ENCODE assay signal across 17 cellular contexts in the genomic region with DNA sequence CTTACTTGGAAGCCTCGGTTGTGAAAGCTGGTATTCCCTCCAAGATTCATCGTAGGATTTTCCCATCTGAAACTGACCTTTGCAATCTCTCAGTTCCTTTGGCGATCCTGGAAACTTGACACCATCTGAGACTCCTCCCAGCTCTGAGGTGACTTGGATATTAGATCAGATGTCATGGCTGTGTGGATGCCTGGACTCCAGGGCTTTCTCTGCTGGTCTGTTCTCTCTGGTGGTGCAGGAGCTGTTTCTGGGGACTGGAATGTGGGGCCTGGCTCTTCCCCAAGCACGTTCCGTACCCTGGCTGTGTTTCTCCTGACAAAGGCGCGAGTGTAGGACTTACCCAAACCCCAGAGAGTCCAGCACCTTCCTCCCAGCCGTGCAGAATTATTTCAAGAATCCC.
A peak's percentile ranks its signal among the peaks of the same experiment; 100 is the strongest.
DNase-seq lines count a peak whose midpoint lies in the region; ATAC-seq and TF ChIP-seq lines count a peak whose summit lies in the region.
"Had no signal": no experiment of that assay in that cellular context is flagged by ENCODE, and none has a peak within 500 bp of the region (broad histone marks: within the 10 kb centered on the region; RNA-seq: fewer than 3 reads in every experiment).

No MANE protein-coding gene starts in this region.

- no peaks in the 10 kb centered on the region for H3K79me2 ChIP-seq in H9 (ENCODE audit: insufficient read depth, low read length)

- peak overlapping the region in 1 of 3 experiments; percentile 74; a peak in 1 of 7 replicates for H3K27ac Mint-ChIP-seq in H9
- H3K27ac Mint-ChIP-seq in progenitor cell of endocrine pancreas = peak overlapping the region; percentile 5
- H3K27ac Mint-ChIP-seq in activated T-cell treated with anti-CD3 and anti-CD28 coated beads, Interleukin-2, amount 50 U/mL, for 24 hours = no peak overlapping the region
- H3K27ac Mint-ChIP-seq: activated T-helper 17 cell treated with anti-CD3 and anti-CD28 coated beads, Interleukin-2, amount 50 U/mL, for 72 hours had no signal

- H2BK20ac ChIP-seq in H9 (ENCODE audit: low read depth, low read length, poor library complexity, severe bottlenecking) = no peak overlapping the region

- no peaks in the 10 kb centered on the region for H3K27me3 Mint-ChIP-seq in H9 (ENCODE audit: low read depth)
- H3K27me3 Mint-ChIP-seq in progenitor cell of endocrine pancreas = no peaks in the 10 kb centered on the region
- no peaks in the 10 kb centered on the region for H3K27me3 Mint-ChIP-seq in activated T-cell treated with anti-CD3 and anti-CD28 coated beads, Interleukin-2, amount 50 U/mL, for 24 hours
- H3K27me3 Mint-ChIP-seq: activated T-helper 17 cell treated with anti-CD3 and anti-CD28 coated beads, Interleukin-2, amount 50 U/mL, for 72 hours had no signal

- intact Hi-C loops in left ventricle myocardium inferior (cut with micrococcal nuclease) = no loop called here

- H3T11ph ChIP-seq in H9 (ENCODE audit: low read length) = no peak overlapping the region

- no peak overlapping the region for H4K8ac ChIP-seq in H9 (replicated peaks; ENCODE audit: insufficient read length, low read depth, low read length)

- H3K14ac ChIP-seq in H9 (ENCODE audit: insufficient read depth, low read length) = no peak overlapping the region

- H3K36me3 Mint-ChIP-seq in H9 (ENCODE audit: insufficient read depth in 1 of 3, low read depth in 3 of 3) = no peaks in the 10 kb centered on the region
- H3K36me3 Mint-ChIP-seq in progenitor cell of endocrine pancreas (ENCODE audit: insufficient read depth) = no peaks in the 10 kb centered on the region
- H3K36me3 Mint-ChIP-seq in activated T-cell treated with anti-CD3 and anti-CD28 coated beads, Interleukin-2, amount 50 U/mL, for 24 hours (ENCODE audit: low read depth) = no peaks in the 10 kb centered on the region

- H2AFZ ChIP-seq in H9 (ENCODE audit: low read length) = peak overlapping the region; percentile 88

- H3K4me1 ChIP-seq in H9 (ENCODE audit: insufficient read depth, low read length) = no peaks in the 10 kb centered on the region; the same call in 1 of the 2 replicates
- no peaks in the 10 kb centered on the region for H3K4me1 ChIP-seq in left ventricle myocardium inferior
- H3K4me1 ChIP-seq: BLaER1, uterus had no signal

- peak overlapping the region; percentile 38 for H3K4me2 ChIP-seq in H9 (ENCODE audit: insufficient read depth, insufficient read length, low read length)
- H3K4me2 ChIP-seq: BLaER1 had no signal

- no peak overlapping the region for H4K5ac ChIP-seq in H9 (ENCODE audit: insufficient read length, low read depth, low read length)

- no peak for ATAC-seq in GM21381 (IDR thresholded peaks at IDR 0.05; ENCODE audit: unreplicated experiment)
- ATAC-seq: activated T-helper 17 cell treated with anti-CD3 and anti-CD28 coated beads, Interleukin-2, amount 50 U/mL, for 72 hours had no signal

- H2AK5ac ChIP-seq in H9 (ENCODE audit: insufficient read length, low read length) = no peak overlapping the region

- no peaks in the 10 kb centered on the region for H4K20me1 ChIP-seq in H9 (ENCODE audit: control insufficient read depth, insufficient read depth, insufficient read length)
- H4K20me1 ChIP-seq: BLaER1 had no signal

- H2BK120ac ChIP-seq in H9 (ENCODE audit: low read depth, low read length, poor library complexity, severe bottlenecking) = no peak overlapping the region

- peak; percentile 58 for DNase-seq in H9
- peak; percentile 9 for DNase-seq in SW480 (ENCODE audit: low spot score)
- no peak for DNase-seq in left ventricle myocardium inferior
- DNase-seq in progenitor cell of endocrine pancreas (ENCODE audit: low spot score, unreplicated experiment) = no peak
- no peak for DNase-seq in caudate nucleus (lab: John Stamatoyannopoulos, UW)
- DNase-seq in activated T-cell treated with anti-CD3 and anti-CD28 coated beads, Interleukin-2, amount 50 U/mL, for 24 hours = no peak
- DNase-seq: activated CD4-positive, alpha-beta T cell treated with anti-CD3 and anti-CD28 coated beads, Interleukin-2, amount 50 U/mL, for 48 hours; anterior cingulate cortex; Kasumi-1; NCI-H187; NCI-H524 treated with DMSO at 0.1 percent for 48 hours; stimulated activated naive CD4-positive, alpha-beta T cell; uterus had no signal

- no peaks in the 10 kb centered on the region for H3K79me1 ChIP-seq in H9 (ENCODE audit: insufficient read depth, low read depth, low read length, poor library complexity, severe bottlenecking)

- H3K9me3 ChIP-seq in H9 (ENCODE audit: control insufficient read depth, low read depth, low read length) (no peaks in the 10 kb centered on the region), left ventricle myocardium inferior (replicated peaks) (no peaks in the 10 kb centered on the region)
- H3K9me3 ChIP-seq: uterus had no signal

- no peak overlapping the region for H2BK12ac ChIP-seq in H9 (ENCODE audit: insufficient read length, low read depth, low read length)

- no CpG with 5 or more reads among the region's 8 CpGs for WGBS in H9 (ENCODE audit: extremely low coverage, insufficient read length, low lambda C conversion rate)

- H3K9me3 Mint-ChIP-seq in H9 (no peaks in the 10 kb centered on the region), progenitor cell of endocrine pancreas (ENCODE audit: low read depth) (no peaks in the 10 kb centered on the region)
- H3K9me3 Mint-ChIP-seq in activated T-cell treated with anti-CD3 and anti-CD28 coated beads, Interleukin-2, amount 50 U/mL, for 24 hours = peaks cover 3% of the 10 kb centered on the region
- H3K9me3 Mint-ChIP-seq: activated T-helper 17 cell treated with anti-CD3 and anti-CD28 coated beads, Interleukin-2, amount 50 U/mL, for 72 hours had no signal

- H3K4me3 ChIP-seq in left ventricle myocardium inferior = peak overlapping the region; percentile 2
- H3K4me3 ChIP-seq: BLaER1, uterus had no signal

- no peak overlapping the region for H3K4ac ChIP-seq in H9 (ENCODE audit: low read depth, low read length)

- no peaks in the 10 kb centered on the region for H3K36me3 ChIP-seq in left ventricle myocardium inferior
- H3K36me3 ChIP-seq: BLaER1, uterus had no signal

- H3K27ac ChIP-seq in H9 (ENCODE audit: insufficient read length, low read depth, low read length) (no peak overlapping the region), left ventricle myocardium inferior (replicated peaks) (no peak overlapping the region), caudate nucleus (ENCODE audit: low read depth, low read length) (no peak overlapping the region)
- H3K27ac ChIP-seq: BLaER1, HL-60, uterus had no signal

- H3K23ac ChIP-seq in H9 (ENCODE audit: insufficient read length, low read depth, low read length) = no peak overlapping the region

- no peaks in the 10 kb centered on the region for H3K23me2 ChIP-seq in H9 (ENCODE audit: insufficient read length, low read depth, low read length, poor library complexity, severe bottlenecking)

- H3K9ac ChIP-seq in H9 (ENCODE audit: extremely low read depth, insufficient read length, low read length) = no peak overlapping the region
- H3K9ac ChIP-seq: BLaER1 had no signal

- H3K27me3 ChIP-seq in H9 (ENCODE audit: insufficient read depth, low read length) = no peaks in the 10 kb centered on the region
- no peaks in the 10 kb centered on the region for H3K27me3 ChIP-seq in left ventricle myocardium inferior (ENCODE audit: low read depth)
- H3K27me3 ChIP-seq: BLaER1, uterus had no signal

- H2BK15ac ChIP-seq in H9 (ENCODE audit: low read depth, low read length) = no peak overlapping the region

- H3K18ac ChIP-seq in H9 (ENCODE audit: insufficient read length, low read depth, low read length) = no peak overlapping the region

- TF ChIP-seq CTCF in H9 (conservative IDR thresholded peaks at IDR 0.05) (no peak), left ventricle myocardium inferior (IDR thresholded peaks at IDR 0.05; ENCODE audit: borderline replicate concordance) (no peak), progenitor cell of endocrine pancreas (IDR thresholded peaks at IDR 0.05; ENCODE audit: unreplicated experiment) (no peak)

- H3K4me3 Mint-ChIP-seq in H9 (no peak overlapping the region; a peak in 1 of 5 replicates), progenitor cell of endocrine pancreas (ENCODE audit: low read depth) (no peak overlapping the region)
- no peak overlapping the region for H3K4me3 Mint-ChIP-seq in activated T-cell treated with anti-CD3 and anti-CD28 coated beads, Interleukin-2, amount 50 U/mL, for 24 hours
- H3K4me3 Mint-ChIP-seq: activated T-helper 17 cell treated with anti-CD3 and anti-CD28 coated beads, Interleukin-2, amount 50 U/mL, for 72 hours had no signal

- H3K4me1 Mint-ChIP-seq in H9 (peaks cover 7 to 12% of the 10 kb centered on the region in 2 experiments), progenitor cell of endocrine pancreas (ENCODE audit: low read depth) (peaks cover 6% of the 10 kb centered on the region)
- no peaks in the 10 kb centered on the region for H3K4me1 Mint-ChIP-seq in activated T-cell treated with anti-CD3 and anti-CD28 coated beads, Interleukin-2, amount 50 U/mL, for 24 hours (ENCODE audit: low read depth)
- H3K4me1 Mint-ChIP-seq: activated T-helper 17 cell treated with anti-CD3 and anti-CD28 coated beads, Interleukin-2, amount 50 U/mL, for 72 hours had no signal

- no peak overlapping the region for H3K56ac ChIP-seq in H9 (ENCODE audit: insufficient read length, low read depth, low read length)

- no peak overlapping the region for H2BK5ac ChIP-seq in H9 (ENCODE audit: insufficient read length, low read length)

- no peak overlapping the region for H4K91ac ChIP-seq in H9 (ENCODE audit: insufficient read length, low read depth, low read length)

Comparison
In these comparisons a context has a peak if more than half of its experiments do, and no peak if none do; other contexts are left out.
1. DNase-seq: peak in H9 (single experiment) and SW480 (single experiment); none in left ventricle myocardium inferior (single experiment), progenitor cell of endocrine pancreas (single experiment), caudate nucleus (0 of 61) and activated T-cell treated with anti-CD3 and anti-CD28 coated beads, Interleukin-2, amount 50 U/mL, for 24 hours (single experiment).